ENCODE assay signal across 21 cellular contexts in the genomic region with DNA sequence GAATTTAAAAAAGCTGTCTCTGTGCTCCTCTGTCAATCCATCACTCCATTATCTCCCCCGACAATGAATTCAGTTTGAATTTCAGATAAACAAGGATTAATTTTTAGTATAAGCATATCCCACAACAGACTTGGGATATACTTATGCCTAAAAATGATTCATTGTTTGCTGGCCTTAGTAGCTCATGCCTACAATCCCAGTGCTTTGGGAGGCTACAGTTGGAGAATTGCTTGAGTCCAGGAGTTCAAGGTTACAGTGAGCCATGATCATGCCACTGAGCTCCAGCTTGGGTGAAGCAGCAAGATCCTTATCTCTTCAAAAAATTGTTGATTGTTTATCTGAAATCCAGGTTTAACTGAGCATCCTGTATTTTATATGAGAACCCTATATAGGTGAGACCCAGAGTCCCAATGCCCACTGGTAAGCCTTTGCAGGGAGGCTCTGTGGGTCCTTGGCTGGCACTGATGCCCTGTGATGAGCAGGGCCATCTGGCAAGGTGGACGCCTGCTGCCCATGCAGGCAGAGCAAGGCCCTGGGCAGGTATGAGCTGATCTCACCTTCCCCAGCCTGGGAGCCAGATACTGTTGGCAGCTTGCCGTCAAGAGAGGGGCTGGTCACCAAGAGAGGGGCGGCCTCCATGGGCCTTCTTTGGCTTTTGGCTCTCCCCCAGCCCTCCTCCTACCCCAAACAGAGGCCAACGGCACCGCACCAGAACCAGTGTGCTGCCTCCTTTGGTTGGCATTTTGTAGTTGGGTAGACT.
"Had no signal": no experiment of that assay in that cellular context is flagged by ENCODE, and none has a peak within 500 bp of the region (broad histone marks: within the 10 kb centered on the region; RNA-seq: fewer than 3 reads in every experiment).

No MANE protein-coding gene starts in this region.

- H3K4me1 ChIP-seq: breast epithelium, upper lobe of right lung had no signal

- H3K4me3 ChIP-seq: breast epithelium, coronary artery, esophagus squamous epithelium, gastrocnemius medialis, spleen, upper lobe of right lung had no signal

- FAIRE-seq: astrocyte, islet of Langerhans had no signal

- DNase-seq: activated CD4-positive, alpha-beta T cell treated with anti-CD3 and anti-CD28 coated beads for 1 hour; activated CD4-positive, alpha-beta T cell treated with anti-CD3 and anti-CD28 coated beads, Interleukin-2, amount 50 U/mL, for 4 hours; activated CD8-positive, alpha-beta memory T cell treated with anti-CD3 and anti-CD28 coated beads for 24 hours; activated CD8-positive, alpha-beta memory T cell treated with anti-CD3 and anti-CD28 coated beads, Interleukin-2, amount 50 U/mL, for 4 hours; activated naive CD4-positive, alpha-beta T cell; activated naive CD8-positive, alpha-beta T cell treated with anti-CD3 and anti-CD28 coated beads for 36 hours; activated T-cell treated with anti-CD3 and anti-CD28 coated beads, Interleukin-2, amount 50 U/mL, for 24 hours; esophagus squamous epithelium; gastrocnemius medialis; head of caudate nucleus; naive B cell; occipital lobe; retina; spleen; stimulated activated CD4-positive, alpha-beta T cell treated with anti-CD3 and anti-CD28 coated beads, Interleukin-4, amount 100 ng/mL, for 1 hour; stimulated activated naive CD8-positive, alpha-beta T cell treated with anti-CD3 and anti-CD28 coated beads, Interleukin-15, Interleukin-2, amounts not matched to agents 100 U/mL and 50 U/mL, for 24 hours; upper lobe of right lung had no signal

- H3K36me3 ChIP-seq: breast epithelium, gastrocnemius medialis, upper lobe of right lung had no signal

- H3K27ac ChIP-seq: breast epithelium, coronary artery, esophagus squamous epithelium, gastrocnemius medialis, spleen, upper lobe of right lung had no signal

- ATAC-seq: gastrocnemius medialis; stimulated activated naive CD8-positive, alpha-beta T cell treated with anti-CD3 and anti-CD28 coated beads, Interleukin-15, Interleukin-2, amounts not matched to agents 100 U/mL and 50 U/mL, for 24 hours had no signal

- H3K9me3 ChIP-seq: esophagus squamous epithelium, gastrocnemius medialis, upper lobe of right lung had no signal

- H3K27me3 ChIP-seq: breast epithelium, esophagus squamous epithelium, gastrocnemius medialis, spleen, upper lobe of right lung had no signal
